ENCODE assay signal across 8 cellular contexts in the genomic region with DNA sequence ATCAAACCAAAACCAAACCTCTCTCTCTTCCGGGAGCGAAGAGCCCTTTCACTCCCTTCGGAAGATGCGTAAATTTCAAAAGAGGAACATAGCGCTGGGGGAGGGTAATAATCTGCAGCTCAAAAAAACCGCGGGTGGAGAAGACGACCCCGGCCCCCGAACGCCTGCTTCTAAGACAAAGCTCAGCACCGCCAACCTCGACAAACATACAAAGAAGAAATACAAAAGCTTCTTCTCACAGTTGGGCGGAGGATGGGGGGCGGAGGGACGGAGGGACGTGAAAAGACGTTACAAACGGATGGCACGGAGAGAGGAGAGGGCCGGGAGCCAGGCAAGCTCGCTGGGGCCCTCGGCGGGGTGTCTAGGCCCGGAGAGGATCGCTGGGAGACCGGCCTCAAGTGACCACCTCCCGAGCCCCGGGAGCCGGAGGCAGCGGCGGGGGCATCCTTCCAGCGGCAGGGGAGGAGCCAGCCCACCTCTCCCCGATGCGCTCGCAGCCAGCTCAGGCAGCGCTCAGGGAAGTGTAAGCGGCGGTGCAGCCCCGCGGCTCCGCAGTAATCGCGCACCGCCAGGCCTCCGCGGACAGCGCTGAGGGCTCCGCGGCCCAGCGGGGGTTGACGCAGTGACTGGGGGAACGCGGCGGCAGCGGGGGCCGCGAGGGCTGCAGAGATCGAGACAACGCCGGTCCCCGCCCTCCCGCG. TPM values are rescaled to one million over a fixed set of nuclear protein-coding genes. Genes with fewer than 3 reads are reported as not detected.
DNase-seq lines count a peak whose midpoint lies in the region; ATAC-seq, FAIRE-seq and TF ChIP-seq lines count a peak whose summit lies in the region.

No MANE protein-coding gene starts in this region.

- CTCF ChIA-PET in CD8-positive, alpha-beta T cell (lab: Charles Lee), result interaction anchor here (1.1 to 8.3 kb wide), 7 partner anchors 15 to 178 kb away, joined by 3 to 172 read pairs (median 4); no protein-coding TSS in a partner anchor

- TF ChIP-seq CTCF in CD8-positive, alpha-beta T cell (IDR thresholded peaks at IDR 0.05), result no peak
- TF ChIP-seq CTCF in heart left ventricle (IDR thresholded peaks at IDR 0.05) (no peak), pancreas (IDR thresholded peaks at IDR 0.05) (no peak)

- H3K27ac Mint-ChIP-seq in CD8-positive, alpha-beta T cell, result peak overlapping the region; percentile 92
- H3K27ac Mint-ChIP-seq in activated naive CD8-positive, alpha-beta T cell, result peak overlapping the region; percentile 86

- H3K4me1 Mint-ChIP-seq in CD8-positive, alpha-beta T cell (ENCODE audit: low read depth), result peaks cover 27% of the 10 kb centered on the region
- H3K4me1 Mint-ChIP-seq in activated naive CD8-positive, alpha-beta T cell (ENCODE audit: low read depth), result peaks cover 29% of the 10 kb centered on the region

- no peaks in the 10 kb centered on the region for H3K36me3 ChIP-seq in CD8-positive, alpha-beta T cell (ENCODE audit: insufficient read depth, low read length)
- no peaks in the 10 kb centered on the region for H3K36me3 ChIP-seq in heart left ventricle
- no peaks in the 10 kb centered on the region for H3K36me3 ChIP-seq in pancreas

- peak overlapping the region; percentile 81 for H3K27ac ChIP-seq in CD8-positive, alpha-beta T cell (ENCODE audit: low read depth, low read length)
- peak overlapping the region; percentile 73 to 91 (median 84) for H3K27ac ChIP-seq in heart left ventricle
- peak overlapping the region; percentile 79 to 95 (median 92) for H3K27ac ChIP-seq in pancreas

- intact Hi-C loops in CD8-positive, alpha-beta T cell (cut with DNase I, micrococcal nuclease), result loop anchor here (1.0 to 5.0 kb wide), 12 partner anchors 74 to 1371 kb away; partner anchors contain the start of genes ADCK2 (in 2 of the 2), BRAF (in 2 of the 2), RAB19 (in 2 of the 2) and FMC1 (in 1 of the 2)
- intact Hi-C loops in heart left ventricle (cut with DNase I) (loop anchor here in 7 of 10 donors (1.0 to 10.0 kb wide), 6 partner anchors 39 to 179 kb away; no protein-coding TSS in a partner anchor), pancreas (cut with DNase I) (no loop called here)

- ATAC-seq in CD8-positive, alpha-beta T cell, result peak; percentile 45
- ATAC-seq in GM19463 (IDR thresholded peaks at IDR 0.05; ENCODE audit: unreplicated experiment) (peak; percentile 15), HG03565 (IDR thresholded peaks at IDR 0.05; ENCODE audit: unreplicated experiment) (peak; percentile 12), heart left ventricle (peak in 3 of 4 donors; percentile 23 to 46 (median 46)), pancreas (peak; percentile 27 to 53 (median 30))

- 0 to 1% (median 1%) methylated on average over 26 to 64 of the region's 64 CpGs for WGBS in heart left ventricle, 4 donors
- 0 to 1% methylated on average over 51 to 64 of the region's 64 CpGs for WGBS in pancreas, 2 donors

- H3K36me3 Mint-ChIP-seq in CD8-positive, alpha-beta T cell, result peaks cover 10% of the 10 kb centered on the region
- H3K36me3 Mint-ChIP-seq in activated naive CD8-positive, alpha-beta T cell, result no peaks in the 10 kb centered on the region

- peak overlapping the region; percentile 99 for H3K4me3 Mint-ChIP-seq in CD8-positive, alpha-beta T cell
- H3K4me3 Mint-ChIP-seq in activated naive CD8-positive, alpha-beta T cell, result peak overlapping the region; percentile 95

- H3K9me3 Mint-ChIP-seq in CD8-positive, alpha-beta T cell, result no peaks in the 10 kb centered on the region
- H3K9me3 Mint-ChIP-seq in activated naive CD8-positive, alpha-beta T cell (ENCODE audit: low read depth), result no peaks in the 10 kb centered on the region

- DNase-seq in CD8-positive, alpha-beta T cell, result peak in 6 of 7 experiments; percentile 19 to 67 (median 46)
- DNase-seq in RPMI8226 (peak; percentile 77), heart left ventricle (peak; percentile 17 to 71 (median 37)), pancreas (peak in 3 of 6 donors; percentile 37 to 82 (median 59)), NCI-H1048 (lab: John Stamatoyannopoulos, UW) (no peak)

- POLR2A ChIA-PET in CD8-positive, alpha-beta T cell (lab: Charles Lee), result interaction anchor here (0.8 to 2.0 kb wide), 7 partner anchors 11 to 536 kb away, joined by 4 to 10 read pairs (median 4); partner anchors contain the start of genes MRPS33 and RAB19

- no peaks in the 10 kb centered on the region for H3K9me3 ChIP-seq in CD8-positive, alpha-beta T cell (ENCODE audit: low read length)
- no peaks in the 10 kb centered on the region for H3K9me3 ChIP-seq in heart left ventricle
- H3K9me3 ChIP-seq in pancreas, result no peaks in the 10 kb centered on the region

- H3K4me3 ChIP-seq in CD8-positive, alpha-beta T cell (ENCODE audit: low read depth, low read length), result peak overlapping the region; percentile 82
- H3K4me3 ChIP-seq in heart left ventricle (peak overlapping the region; percentile 68 to 100 (median 94)), pancreas (peak overlapping the region; percentile 97 to 100 (median 98))

- H3K27me3 Mint-ChIP-seq in CD8-positive, alpha-beta T cell (ENCODE audit: low read depth), result no peaks in the 10 kb centered on the region
- no peaks in the 10 kb centered on the region for H3K27me3 Mint-ChIP-seq in activated naive CD8-positive, alpha-beta T cell

- FAIRE-seq in pancreas (lab: Jason Lieb, UNC), result no peak

- no peaks in the 10 kb centered on the region for H3K27me3 ChIP-seq in CD8-positive, alpha-beta T cell (ENCODE audit: insufficient read depth, low read length)
- H3K27me3 ChIP-seq in heart left ventricle, result no peaks in the 10 kb centered on the region
- no peaks in the 10 kb centered on the region for H3K27me3 ChIP-seq in pancreas

- no peak for TF ChIP-seq POLR2A in heart left ventricle (IDR thresholded peaks at IDR 0.05)

- peaks cover 33% of the 10 kb centered on the region for H3K4me1 ChIP-seq in CD8-positive, alpha-beta T cell (ENCODE audit: insufficient read depth, low read length)
- peaks cover 0 to 33% (median 22%) of the 10 kb centered on the region in 12 donors for H3K4me1 ChIP-seq in heart left ventricle
- H3K4me1 ChIP-seq in pancreas, result peaks cover 4 to 24% (median 7%) of the 10 kb centered on the region in 3 donors

RNA-seq across cellular contexts. Expression of gene MKRN1, which starts 0.8 kb away (rescaled TPM):
- total RNA-seq in CD8-positive, alpha-beta T cell, result 100 to 1,000 TPM; 146 to 148 TPM
- 100 to 1,000 TPM in 5 of 9 donors, 10 to 100 TPM in 4; 52.3 to 109 (median 100) TPM for total RNA-seq in heart left ventricle
- polyA plus RNA-seq in heart left ventricle, result 10 to 100 TPM; 45.2 to 53.3 TPM
- 10 to 100 TPM; 59.3 to 65.8 (median 61.0) TPM for total RNA-seq in pancreas
- polyA plus RNA-seq in pancreas, result 10 to 100 TPM; 26.5 to 47.2 TPM

Comparison
In these comparisons a context has a peak if more than half of its experiments do, and no peak if none do; other contexts are left out.
1. intact Hi-C loops: an anchor here in CD8-positive, alpha-beta T cell (1.0 to 5.0 kb wide) and heart left ventricle (1.0 to 10.0 kb wide); none called in pancreas.